ENCODE assay signal across 9 cellular contexts in genomic region chr5:141692919-141693848, GRCh38. TPM values are rescaled to one million over a fixed set of nuclear protein-coding genes. Genes with fewer than 3 reads are reported as not detected.
DNase-seq lines count a peak whose midpoint lies in the region; ATAC-seq and TF ChIP-seq lines count a peak whose summit lies in the region.
"Had no signal": no experiment of that assay in that cellular context is flagged by ENCODE, and none has a peak within 500 bp of the region (broad histone marks: within the 10 kb centered on the region; RNA-seq: fewer than 3 reads in every experiment).

No MANE protein-coding gene starts in this region.

- TF ChIP-seq POLR2A in esophagus muscularis mucosa (IDR thresholded peaks at IDR 0.05; ENCODE audit: low read depth), result no peak

- CTCF ChIA-PET in T-cell (lab: Charles Lee), result interaction anchor here (0.6 to 4.0 kb wide), 17 partner anchors 8 to 451 kb away, joined by 3 to 75 read pairs (median 5); partner anchors contain the start of genes PCDH1 (in 2 of the 2), ARAP3 (in 1 of the 2), DELE1 (in 1 of the 2) and PCDH12 (in 1 of the 2)

- peak; percentile 90 for ATAC-seq in CD4-positive, CD25-positive, alpha-beta regulatory T cell (ENCODE audit: low read depth in 2 of 2)
- ATAC-seq in T-cell (replicated peaks in 1 of 4) (peak; percentile 74 to 89 (median 84)), HG03045 (IDR thresholded peaks at IDR 0.05; ENCODE audit: unreplicated experiment) (no peak)

- peak; percentile 61 to 86 (median 70) for DNase-seq in CD4-positive, CD25-positive, alpha-beta regulatory T cell
- DNase-seq in T-cell, result peak; percentile 12 to 70 (median 50)
- DNase-seq in activated naive CD4-positive, alpha-beta T cell treated with anti-CD3 and anti-CD28 coated beads, Interleukin-2, amount 50 U/mL, for 16 hours, result peak; percentile 81
- DNase-seq in DMS 273 treated with DMSO at 0.1 percent for 48 hours (lab: John Stamatoyannopoulos, UW), result no peak
- no peak for DNase-seq in amniotic stem cell (lab: John Stamatoyannopoulos, UW)
- DNase-seq in esophagus muscularis mucosa (ENCODE audit: extremely low spot score), result no peak
- DNase-seq: NCI-H187 treated with DMSO at 0.1 percent for 48 hours had no signal

- H3K27me3 ChIP-seq in CD4-positive, CD25-positive, alpha-beta regulatory T cell (ENCODE audit: control insufficient read depth, insufficient read depth, low read length), result peaks cover 2% of the 10 kb centered on the region
- H3K27me3 ChIP-seq in neural cell (ENCODE audit: insufficient read depth, low read depth, low read length) (no peaks in the 10 kb centered on the region), esophagus muscularis mucosa (peaks cover 0 to 57% (median 0%) of the 10 kb centered on the region in 4 donors)

- no peaks in the 10 kb centered on the region for H3K36me3 ChIP-seq in CD4-positive, CD25-positive, alpha-beta regulatory T cell (ENCODE audit: control insufficient read depth, insufficient read depth, low read length)
- H3K36me3 ChIP-seq in neural cell (ENCODE audit: insufficient read depth, low read length) (no peaks in the 10 kb centered on the region), esophagus muscularis mucosa (no peaks in the 10 kb centered on the region)

- H3K9me3 ChIP-seq in CD4-positive, CD25-positive, alpha-beta regulatory T cell (ENCODE audit: control insufficient read depth in 2 of 2, low read length in 2 of 2), result no peaks in the 10 kb centered on the region
- H3K9me3 ChIP-seq in neural cell (ENCODE audit: low read length) (no peaks in the 10 kb centered on the region), esophagus muscularis mucosa (no peaks in the 10 kb centered on the region)

- H2AFZ ChIP-seq in neural cell (ENCODE audit: low read depth, low read length), result no peak overlapping the region

- no peaks in the 10 kb centered on the region for H3K27me3 Mint-ChIP-seq in CD4-positive, CD25-positive, alpha-beta regulatory T cell
- H3K27me3 Mint-ChIP-seq in T-cell, result peaks cover 19 to 32% of the 10 kb centered on the region in 2 donors

- no peaks in the 10 kb centered on the region for H3K79me2 ChIP-seq in neural cell (replicated peaks; ENCODE audit: insufficient read depth, low read length)

- POLR2A ChIA-PET in T-cell (lab: Charles Lee), result no interaction called here

- H3K9me3 Mint-ChIP-seq in CD4-positive, CD25-positive, alpha-beta regulatory T cell, result no peaks in the 10 kb centered on the region
- no peaks in the 10 kb centered on the region for H3K9me3 Mint-ChIP-seq in T-cell

- no peaks in the 10 kb centered on the region for H4K20me1 ChIP-seq in neural cell (ENCODE audit: insufficient read depth)

- H3K4me2 ChIP-seq in neural cell (ENCODE audit: low read length), result no peak overlapping the region

- peak overlapping the region; percentile 79 to 94 (median 84) for H3K4me3 Mint-ChIP-seq in CD4-positive, CD25-positive, alpha-beta regulatory T cell
- H3K4me3 Mint-ChIP-seq in T-cell, result peak overlapping the region; percentile 64 to 73 (median 66)

- H3K27ac ChIP-seq in CD4-positive, CD25-positive, alpha-beta regulatory T cell (ENCODE audit: insufficient read depth, low read length, poor library complexity, severe bottlenecking), result peak overlapping the region; percentile 70
- H3K27ac ChIP-seq in neural cell (ENCODE audit: low read length), result no peak overlapping the region
- H3K27ac ChIP-seq in esophagus muscularis mucosa (replicated peaks in 1 of 4), result no peak overlapping the region

- H3K4me3 ChIP-seq in CD4-positive, CD25-positive, alpha-beta regulatory T cell (ENCODE audit: low read depth, low read length), result peak overlapping the region; percentile 69
- H3K4me3 ChIP-seq in neural cell (ENCODE audit: low read length), result peak overlapping the region; percentile 54
- no peak overlapping the region for H3K4me3 ChIP-seq in esophagus muscularis mucosa

- WGBS in esophagus muscularis mucosa, result 68% methylated on average over 19 of the region's 27 CpGs

- intact Hi-C loops in esophagus muscularis mucosa (cut with DNase I), result loop anchor here (1.0 to 10.0 kb wide), 3 partner anchors 186 to 452 kb away; partner anchors contain the start of gene PCDH1

- peak overlapping the region; percentile 14 for H3K9ac ChIP-seq in neural cell (ENCODE audit: low read length)

- peaks cover 4 to 28% (median 23%) of the 10 kb centered on the region in 4 donors for H3K4me1 Mint-ChIP-seq in CD4-positive, CD25-positive, alpha-beta regulatory T cell
- peaks cover 23 to 25% (median 25%) of the 10 kb centered on the region in 3 donors for H3K4me1 Mint-ChIP-seq in T-cell

- no peak for TF ChIP-seq RAD21 in neural cell (conservative IDR thresholded peaks at IDR 0.05)

- H3K9me2 ChIP-seq in neural cell (ENCODE audit: insufficient read depth, low read length), result no peaks in the 10 kb centered on the region

- TF ChIP-seq EP300 in neural cell (conservative IDR thresholded peaks at IDR 0.05; ENCODE audit: poor library complexity, severe bottlenecking) (no peak), esophagus muscularis mucosa (IDR thresholded peaks at IDR 0.05) (no peak)

- H3F3A ChIP-seq in neural cell (ENCODE audit: insufficient read depth, low read length, poor library complexity, severe bottlenecking), result no peaks in the 10 kb centered on the region

- H3K36me3 Mint-ChIP-seq in CD4-positive, CD25-positive, alpha-beta regulatory T cell, result no peaks in the 10 kb centered on the region
- no peaks in the 10 kb centered on the region for H3K36me3 Mint-ChIP-seq in T-cell

- H3K4me1 ChIP-seq in CD4-positive, CD25-positive, alpha-beta regulatory T cell (ENCODE audit: control insufficient read depth, insufficient read depth, low read length, poor library complexity, severe bottlenecking), result peaks cover 19% of the 10 kb centered on the region
- peaks cover 9 to 13% (median 10%) of the 10 kb centered on the region in 4 donors for H3K4me1 ChIP-seq in esophagus muscularis mucosa

- TF ChIP-seq CTCF in neural cell (IDR thresholded peaks at IDR 0.05; ENCODE audit: poor library complexity, severe bottlenecking), result no peak
- no peak for TF ChIP-seq CTCF in esophagus muscularis mucosa (IDR thresholded peaks at IDR 0.05)

- H3K27ac Mint-ChIP-seq in CD4-positive, CD25-positive, alpha-beta regulatory T cell, result peak overlapping the region; percentile 83 to 89 (median 87)
- H3K27ac Mint-ChIP-seq in T-cell, result peak overlapping the region; percentile 81 to 86

TF ChIP-seq in neural cell, 6 proteins besides CTCF, POLR2A, EP300 and RAD21:
- TF ChIP-seq POLR2AphosphoS5 (IDR thresholded peaks at IDR 0.05) (peak; percentile 13), REST (IDR thresholded peaks at IDR 0.05; ENCODE audit: borderline replicate concordance) (no peak)
TF ChIP-seq in neural cell: peak in this region for 1.

RNA-seq across cellular contexts. Expression of gene ARAP3, which starts 11.2 kb away (rescaled TPM):
- 6.1 TPM for total RNA-seq in CD4-positive, CD25-positive, alpha-beta regulatory T cell
- polyA plus RNA-seq in CD4-positive, CD25-positive, alpha-beta regulatory T cell, result 1 to 10 TPM in 1 of 4 donors, under 1 TPM in 2, not detected in 1; 0.25 to 1.3 (median 0.30) TPM
- total RNA-seq in T-cell, result 10 to 100 TPM in 3 of 5 donors, 1 to 10 TPM in 2; 1.2 to 25.6 (median 20.5) TPM
- 1.4 and 1.8 TPM in 2 replicates for polyA plus RNA-seq in neural cell
- polyA minus RNA-seq in neural cell, result 1.2 and 2.1 TPM in 2 replicates
- 1 to 10 TPM; 4.1 to 9.2 (median 7.6) TPM for total RNA-seq in esophagus muscularis mucosa

RNA-seq across cellular contexts. Expression of gene FCHSD1, which starts 42.0 kb away (rescaled TPM):
- total RNA-seq in CD4-positive, CD25-positive, alpha-beta regulatory T cell, result 115 TPM
- 10 to 100 TPM in 1 of 4 donors, 1 to 10 TPM in 3; 7.7 to 16.0 (median 8.2) TPM for polyA plus RNA-seq in CD4-positive, CD25-positive, alpha-beta regulatory T cell
- 100 to 1,000 TPM in 3 of 5 donors, 10 to 100 TPM in 2; 68.5 to 103 (median 101) TPM for total RNA-seq in T-cell
- polyA plus RNA-seq in neural cell, result 3.9 and 5.4 TPM in 2 replicates
- polyA minus RNA-seq in neural cell, result 3.2 and 6.7 TPM in 2 replicates
- 10 to 100 TPM; 10.4 to 21.8 (median 12.9) TPM for total RNA-seq in esophagus muscularis mucosa

RNA-seq across cellular contexts. Expression of gene RELL2, which starts 56.4 kb away (rescaled TPM):
- total RNA-seq in CD4-positive, CD25-positive, alpha-beta regulatory T cell, result 20.5 TPM
- polyA plus RNA-seq in CD4-positive, CD25-positive, alpha-beta regulatory T cell, result 1 to 10 TPM; 2.4 to 5.5 (median 3.5) TPM
- total RNA-seq in T-cell (10 to 100 TPM; 15.3 to 30.7 (median 26.0) TPM), esophagus muscularis mucosa (1 to 10 TPM; 1.2 to 5.1 (median 2.6) TPM)
- polyA plus RNA-seq in neural cell, result 44.9 and 49.4 TPM in 2 replicates
- polyA minus RNA-seq in neural cell, result 25.7 and 37.5 TPM in 2 replicates

RNA-seq across cellular contexts. Expression of gene HDAC3, which starts 56.5 kb away (rescaled TPM):
- 83.9 TPM for total RNA-seq in CD4-positive, CD25-positive, alpha-beta regulatory T cell
- polyA plus RNA-seq in CD4-positive, CD25-positive, alpha-beta regulatory T cell, result 100 to 1,000 TPM in 1 of 4 donors, 10 to 100 TPM in 3; 94.0 to 102 (median 96.1) TPM
- total RNA-seq in T-cell (10 to 100 TPM; 68.5 to 78.5 (median 73.8) TPM), esophagus muscularis mucosa (10 to 100 TPM; 30.3 to 54.4 (median 44.3) TPM)
- polyA plus RNA-seq in neural cell, result 115 and 138 TPM in 2 replicates
- 52.4 and 60.4 TPM in 2 replicates for polyA minus RNA-seq in neural cell

Comparison
In these comparisons a context has a peak if more than half of its experiments do, and no peak if none do; other contexts are left out.
1. DNase-seq: peak in CD4-positive, CD25-positive, alpha-beta regulatory T cell (3 of 3), T-cell (34 of 34) and activated naive CD4-positive, alpha-beta T cell treated with anti-CD3 and anti-CD28 coated beads, Interleukin-2, amount 50 U/mL, for 16 hours (single experiment); none in DMS 273 treated with DMSO at 0.1 percent for 48 hours (single experiment), amniotic stem cell (single experiment) and esophagus muscularis mucosa (single experiment).
2. H3K4me3 ChIP-seq: peak in CD4-positive, CD25-positive, alpha-beta regulatory T cell (single experiment) and neural cell (single experiment); none in esophagus muscularis mucosa (0 of 4).